Comparison of ENCODE assay signal across 27 cellular contexts in genomic region chr17:14749269-14749668, GRCh38.
"Had no signal": no experiment of that assay in that cellular context is flagged by ENCODE, and none has a peak within 500 bp of the region (broad histone marks: within the 10 kb centered on the region; RNA-seq: fewer than 3 reads in every experiment).

No MANE protein-coding gene starts in this region.

- DNase-seq: IMR-90; Karpas-422; KG1; MG63; NCI-H1092; NCI-H1105 treated with DMSO at 0.1 percent for 48 hours; NCI-H1417 treated with DMSO at 0.1 percent for 48 hours; NCI-H146; NCI-H1694 treated with DMSO at 0.1 percent for 48 hours; NCI-H1930; NCI-H2081; NCI-H2107; NCI-H226; NCI-H446; NCI-H510A; NCI-H524 treated with DMSO at 0.1 percent for 48 hours; NCI-H69; NCI-H774; NK-92 treated with Interleukin-12 subunit alpha and Interleukin-12 subunit beta, amount 100 ng/mL, for 24 hours; OCI-M1; PC-9; Peyer's patch; SIG-M5 had no signal

- H3K4me1 ChIP-seq: Peyer's patch, SJSA1 had no signal

- H3K36me3 ChIP-seq: MG63, Peyer's patch, SJSA1 had no signal

- H2AFZ ChIP-seq: PC-9 had no signal

- FAIRE-seq: HepG2 had no signal

- ATAC-seq: HepG2, Right ventricle myocardium inferior had no signal

- H3K9me3 ChIP-seq: MG63, Peyer's patch, SJSA1 had no signal

- H3K4me3 ChIP-seq: MG63, PC-9, Peyer's patch, SJSA1, SK-N-MC had no signal

- H3K4me2 ChIP-seq: PC-9 had no signal

- H3K27ac ChIP-seq: PC-9, Peyer's patch, SJSA1, SK-N-MC had no signal

- H3K27me3 ChIP-seq: MG63, Peyer's patch, SJSA1 had no signal
